ENCODE assay signal across 1 cellular context in the genomic region with DNA sequence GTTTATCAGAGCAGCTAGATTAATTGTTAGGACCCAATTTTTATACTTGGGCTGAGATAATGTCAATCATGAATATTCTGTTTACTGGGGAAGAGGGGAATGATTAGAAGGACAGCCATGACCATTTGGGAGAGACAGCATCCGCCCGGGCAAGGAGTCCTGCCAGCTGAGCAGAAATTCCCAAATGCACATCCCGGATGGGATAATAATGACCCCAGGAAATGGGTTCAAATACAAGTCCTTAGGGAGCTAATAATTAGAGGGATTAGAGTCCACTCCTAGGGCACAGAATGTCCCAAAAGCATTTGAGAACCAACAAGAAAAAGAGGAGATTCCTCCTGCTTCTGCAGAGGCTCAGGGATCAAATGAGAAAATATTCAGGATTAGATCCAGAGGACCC.
TF ChIP-seq lines count a peak whose summit lies in the region.

No MANE protein-coding gene starts in this region.

TF ChIP-seq in liver, 16 proteins besides CTCF, POLR2A, EP300 and RAD21 (continued from another document):
- peak; percentile 95 for TF ChIP-seq NR2F2 (IDR thresholded peaks at IDR 0.05)
TF ChIP-seq in liver: peak in this region for 3.
